In the genomic region with DNA sequence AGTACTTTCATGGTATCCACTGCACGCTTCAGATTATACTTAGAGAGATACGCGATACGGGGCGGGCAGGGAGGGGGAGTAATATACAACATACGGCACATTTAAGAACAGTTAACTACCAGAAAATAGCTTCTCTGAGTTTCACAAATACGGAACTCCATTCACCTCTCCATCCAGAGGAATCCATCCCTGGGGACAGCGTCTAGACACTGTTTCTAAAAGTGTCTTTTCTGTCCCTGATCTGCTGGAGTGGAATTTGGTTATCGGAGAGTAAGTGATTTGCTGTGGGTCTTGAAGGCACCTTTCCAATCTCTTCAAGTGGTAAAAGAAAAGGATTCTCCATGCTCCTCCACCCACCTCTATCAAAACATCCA, we compare ENCODE assay signal across 7 cellular contexts. TPM values are rescaled to one million over a fixed set of nuclear protein-coding genes. Genes with fewer than 3 reads are reported as not detected.
A peak's percentile ranks its signal among the peaks of the same experiment; 100 is the strongest.
DNase-seq lines count a peak whose midpoint lies in the region; TF ChIP-seq lines count a peak whose summit lies in the region.

No MANE protein-coding gene starts in this region.

- TF ChIP-seq CTCF in GM12864 (IDR thresholded peaks at IDR 0.05; ENCODE audit: low read depth, low read length, missing control alignments) (no peak), Loucy (conservative IDR thresholded peaks at IDR 0.05; ENCODE audit: low read length) (no peak), astrocyte of the spinal cord (IDR thresholded peaks at IDR 0.05; ENCODE audit: low read depth, low read length) (no peak), suprapubic skin (IDR thresholded peaks at IDR 0.05) (no peak)

- peak overlapping the region; percentile 78 for H3K4me3 ChIP-seq in GM12864 (ENCODE audit: low read depth, low read length)
- H3K4me3 ChIP-seq in Loucy (ENCODE audit: low read length, poor library complexity, severe bottlenecking), result peak overlapping the region; percentile 86
- H3K4me3 ChIP-seq in astrocyte of the spinal cord (ENCODE audit: low read depth, low read length), result peak overlapping the region; percentile 89
- H3K4me3 ChIP-seq in suprapubic skin, result peak overlapping the region; percentile 81

- peaks cover 26% of the 10 kb centered on the region for H4K20me1 ChIP-seq in Loucy (ENCODE audit: insufficient read depth, low read length, poor library complexity, severe bottlenecking)

- no peak for TF ChIP-seq EP300 in suprapubic skin (IDR thresholded peaks at IDR 0.05)

- H2AFZ ChIP-seq in Loucy (ENCODE audit: low read length), result peak overlapping the region; percentile 90

- H3K79me2 ChIP-seq in Loucy (ENCODE audit: insufficient read depth, low read length), result peaks cover 44% of the 10 kb centered on the region

- peaks cover 3% of the 10 kb centered on the region; the same call in 1 of the 2 replicates for H3F3A ChIP-seq in Loucy (ENCODE audit: low read depth)

- WGBS in suprapubic skin, result 0% methylated on average over 9 of the region's 9 CpGs

- no peaks in the 10 kb centered on the region for H3K9me2 ChIP-seq in Loucy (replicated peaks; ENCODE audit: low read depth, low read length)

- peak overlapping the region; percentile 94 for H3K27ac ChIP-seq in suprapubic skin

- DNase-seq in GM12864 (ENCODE audit: low read depth) (no peak), astrocyte of the spinal cord (ENCODE audit: low read depth, low spot score) (peak; percentile 56), kidney glomerular epithelial cell (lab: John Stamatoyannopoulos, UW) (peak; percentile 40), suprapubic skin (ENCODE audit: low spot score in 2 of 2) (no peak), NCI-H1694 (lab: John Stamatoyannopoulos, UW) (no peak), DMS114 treated with DMSO at 0.1 percent for 48 hours (lab: John Stamatoyannopoulos, UW; ENCODE audit: unreplicated experiment) (no peak)

- H3K9me3 ChIP-seq in Loucy (ENCODE audit: insufficient read depth, low read depth, low read length) (no peaks in the 10 kb centered on the region), suprapubic skin (no peaks in the 10 kb centered on the region)

- H3K27me3 ChIP-seq in Loucy (ENCODE audit: insufficient read depth, low read length, poor library complexity, severe bottlenecking), result no peaks in the 10 kb centered on the region
- H3K27me3 ChIP-seq in suprapubic skin, result no peaks in the 10 kb centered on the region

- peak overlapping the region; percentile 86 for H3K4me2 ChIP-seq in Loucy (ENCODE audit: low read depth, low read length, poor library complexity, severe bottlenecking)

- H3K36me3 ChIP-seq in Loucy (ENCODE audit: insufficient read depth, low read length) (0 out of 2 replicates have a peak, but pooled peaks cover 3% of the 10 kb centered on the region), suprapubic skin (peaks cover 8% of the 10 kb centered on the region)

- H3K4me1 ChIP-seq in Loucy (ENCODE audit: insufficient read depth, low read length, poor library complexity, severe bottlenecking), result peaks cover 15% of the 10 kb centered on the region
- H3K4me1 ChIP-seq in suprapubic skin, result peaks cover 27% of the 10 kb centered on the region

- TF ChIP-seq POLR2A in suprapubic skin (IDR thresholded peaks at IDR 0.05), result no peak

- peak overlapping the region; percentile 88 for H3K9ac ChIP-seq in Loucy (ENCODE audit: low read depth, low read length, poor library complexity, severe bottlenecking)

- in situ Hi-C loops in astrocyte of the spinal cord (cut with HindIII; ENCODE audit: low sequenced_read_pairs), result no loop called here

RNA-seq across cellular contexts. Expression of a gene that starts 0.8 kb away (rescaled TPM):
- total RNA-seq in suprapubic skin, result 100 to 1,000 TPM in 1 of 4 donors, 10 to 100 TPM in 3; 90.3 to 116 (median 96.4) TPM

Comparison
In these comparisons a context has a peak if more than half of its experiments do, and no peak if none do; other contexts are left out.
1. DNase-seq: peak in astrocyte of the spinal cord (single experiment) and kidney glomerular epithelial cell (single experiment); none in GM12864 (single experiment), suprapubic skin (0 of 2), NCI-H1694 (single experiment) and DMS114 treated with DMSO at 0.1 percent for 48 hours (single experiment).
2. Peak in every context shown above with its lines, with median percentiles within 50 percentile points of each other: H3K4me3 ChIP-seq.